1 cellular context compared by ENCODE assay signal in the genomic region with DNA sequence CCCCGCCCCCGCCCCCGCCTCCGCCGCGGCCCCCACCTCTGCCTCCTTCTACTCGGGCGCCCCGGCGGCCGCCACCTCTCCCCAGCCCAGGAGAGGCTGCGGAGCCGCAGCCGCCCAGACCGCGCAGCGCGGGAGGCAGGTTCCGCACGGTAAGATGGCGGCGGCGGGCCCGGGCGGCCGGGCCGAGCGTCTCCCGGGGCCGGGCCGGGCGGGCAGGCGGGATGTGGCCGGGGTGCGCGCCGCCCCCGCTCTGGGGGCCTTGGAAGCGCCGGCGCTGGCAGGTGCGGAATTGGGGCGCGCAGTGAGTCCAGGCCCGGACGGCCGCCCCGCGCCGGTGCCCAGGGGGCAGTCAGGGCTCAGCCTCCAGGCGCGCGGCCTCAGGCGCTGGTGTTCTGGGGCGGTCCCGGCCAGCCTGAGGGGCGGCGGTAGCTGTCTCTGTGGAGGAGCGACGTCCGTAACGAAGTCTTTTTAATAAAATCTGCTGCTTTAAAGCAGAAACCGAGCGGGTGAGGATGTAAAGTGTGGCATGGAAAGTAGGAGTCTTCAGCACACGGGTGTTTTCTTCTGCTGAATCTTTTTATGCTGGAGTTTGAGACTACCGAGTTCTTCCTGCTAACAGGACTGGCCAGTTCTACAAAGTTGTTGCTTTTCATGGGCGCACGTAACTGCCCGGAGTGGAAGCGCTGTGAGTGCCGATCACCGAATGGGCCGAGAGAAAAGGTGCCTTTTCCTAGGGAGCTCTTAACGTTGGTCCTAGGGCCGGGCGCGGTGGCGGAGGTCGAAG.
TF ChIP-seq lines count a peak whose summit lies in the region.

GID8 (plus strand) TSS at position 43 of the 784 bp plus-strand sequence. CDS start 3,356 bp downstream, outside the sequence.

TF ChIP-seq in K562, 482 proteins besides CTCF, POLR2A, EP300 and RAD21 (continued from another document):
- TF ChIP-seq ZNF79 (CRISPR knock-in tag; IDR thresholded peaks at IDR 0.05; ENCODE audit: low read depth) (no peak), MAX (CRISPR knock-in tag; IDR thresholded peaks at IDR 0.05) (no peak), VEZF1 (CRISPR knock-in tag; IDR thresholded peaks at IDR 0.05) (peak; percentile 95), SAP30 (IDR thresholded peaks at IDR 0.05; ENCODE audit: borderline replicate concordance, insufficient read depth, low read depth, low read length, poor library complexity, severe bottlenecking) (peak; percentile 63), NONO (IDR thresholded peaks at IDR 0.05; ENCODE audit: low read depth in 2 of 2, low read length in 1 of 2) (peak; percentile 42 to 84; a peak in 1 of 4 replicates), YY1 (IDR thresholded peaks at IDR 0.05; ENCODE audit: borderline replicate concordance in 1 of 3, control insufficient read depth in 1 of 3, extremely low read depth in 1 of 3, insufficient read depth in 3 of 3, insufficient read length in 1 of 3, insufficient replicate concordance in 2 of 3, low read depth in 1 of 3, low read length in 2 of 3) (peak in 2 of 3 experiments; percentile 41 to 79), SAFB (IDR thresholded peaks at IDR 0.05; ENCODE audit: borderline replicate concordance, low read depth, low read length) (no peak)
- TF ChIP-seq, protein P1, sequence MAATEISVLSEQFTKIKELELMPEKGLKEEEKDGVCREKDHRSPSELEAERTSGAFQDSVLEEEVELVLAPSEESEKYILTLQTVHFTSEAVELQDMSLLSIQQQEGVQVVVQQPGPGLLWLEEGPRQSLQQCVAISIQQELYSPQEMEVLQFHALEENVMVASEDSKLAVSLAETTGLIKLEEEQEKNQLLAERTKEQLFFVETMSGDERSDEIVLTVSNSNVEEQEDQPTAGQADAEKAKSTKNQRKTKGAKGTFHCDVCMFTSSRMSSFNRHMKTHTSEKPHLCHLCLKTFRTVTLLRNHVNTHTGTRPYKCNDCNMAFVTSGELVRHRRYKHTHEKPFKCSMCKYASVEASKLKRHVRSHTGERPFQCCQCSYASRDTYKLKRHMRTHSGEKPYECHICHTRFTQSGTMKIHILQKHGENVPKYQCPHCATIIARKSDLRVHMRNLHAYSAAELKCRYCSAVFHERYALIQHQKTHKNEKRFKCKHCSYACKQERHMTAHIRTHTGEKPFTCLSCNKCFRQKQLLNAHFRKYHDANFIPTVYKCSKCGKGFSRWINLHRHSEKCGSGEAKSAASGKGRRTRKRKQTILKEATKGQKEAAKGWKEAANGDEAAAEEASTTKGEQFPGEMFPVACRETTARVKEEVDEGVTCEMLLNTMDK (IDR thresholded peaks at IDR 0.05; ENCODE audit: borderline replicate concordance, insufficient read depth, low read depth, low read length, poor library complexity, severe bottlenecking): peak; percentile 0
